Comparison of ENCODE assay signal across 32 cellular contexts in the genomic region with DNA sequence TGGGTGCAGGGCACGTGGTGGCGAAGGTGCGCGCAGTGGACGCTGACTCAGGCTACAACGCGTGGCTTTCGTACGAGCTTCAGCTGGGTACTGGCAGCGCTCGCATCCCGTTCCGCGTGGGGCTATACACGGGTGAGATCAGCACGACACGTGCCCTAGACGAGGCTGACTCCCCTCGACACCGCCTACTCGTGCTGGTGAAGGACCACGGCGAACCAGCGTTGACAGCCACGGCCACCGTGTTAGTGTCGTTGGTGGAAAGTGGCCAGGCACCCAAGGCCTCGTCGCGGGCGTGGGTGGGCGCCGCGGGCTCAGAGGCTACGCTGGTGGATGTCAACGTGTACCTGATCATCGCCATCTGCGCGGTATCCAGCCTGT. TPM values are rescaled to one million over a fixed set of nuclear protein-coding genes. Genes with fewer than 3 reads are reported as not detected.
"Had no signal": no experiment of that assay in that cellular context is flagged by ENCODE, and none has a peak within 500 bp of the region (broad histone marks: within the 10 kb centered on the region; RNA-seq: fewer than 3 reads in every experiment).

No MANE protein-coding gene starts in this region.

- H3K36me3 Mint-ChIP-seq: activated CD8-positive, alpha-beta memory T cell treated with anti-CD3 and anti-CD28 coated beads, Interleukin-2, amount 10 ng/mL, durations not matched to agents 7 days and 5 days had no signal

- H3K27ac ChIP-seq: adrenal gland, body of pancreas, colonic mucosa, WERI-Rb-1 had no signal

- H3K36me3 ChIP-seq: adrenal gland, colonic mucosa, WERI-Rb-1 had no signal

- DNase-seq: activated B cell treated with CpG ODN at 0.5 μM for 24 hours; activated CD4-positive, alpha-beta memory T cell treated with anti-CD3 and anti-CD28 coated beads for 36 hours; activated CD4-positive, alpha-beta T cell treated with anti-CD3 and anti-CD28 coated beads for 48 hours; activated CD4-positive, alpha-beta T cell treated with anti-CD3 and anti-CD28 coated beads, Interleukin-2, amount 50 U/mL, for 1 hour; activated CD8-positive, alpha-beta memory T cell treated with anti-CD3 and anti-CD28 coated beads, Interleukin-2, amount 10 ng/mL, durations not matched to agents 7 days and 5 days; activated CD8-positive, alpha-beta memory T cell treated with anti-CD3 and anti-CD28 coated beads, Interleukin-2, amount 50 U/mL, for 4 hours; activated CD8-positive, alpha-beta T cell treated with anti-CD3 and anti-CD28 coated beads, Interleukin-2, amount 10 ng/mL, durations not matched to agents 7 days and 5 days; activated naive CD4-positive, alpha-beta T cell treated with anti-CD3 and anti-CD28 coated beads for 36 hours; activated naive CD8-positive, alpha-beta T cell treated with anti-CD3 and anti-CD28 coated beads for 36 hours; activated naive CD8-positive, alpha-beta T cell treated with anti-CD3 and anti-CD28 coated beads, Interleukin-2, amount 50 U/mL, for 24 hours; activated T-cell treated with anti-CD3 and anti-CD28 coated beads, Interleukin-2, amount 50 U/mL, for 1 hour; activated T-cell treated with anti-CD3 and anti-CD28 coated beads, Interleukin-2, amount 50 U/mL, for 48 hours; adrenal gland; amygdala; body of pancreas; caudate nucleus; colonic mucosa; effector CD8-positive, alpha-beta T cell; foreskin fibroblast; T-helper 1 cell; T-helper 17 cell; T1000; WERI-Rb-1 had no signal

- H3K4me3 ChIP-seq: adrenal gland, body of pancreas, colonic mucosa had no signal

- H3K4me1 Mint-ChIP-seq: activated B cell treated with CpG ODN at 0.5 μM for 24 hours; activated CD8-positive, alpha-beta memory T cell treated with anti-CD3 and anti-CD28 coated beads, Interleukin-2, amount 10 ng/mL, durations not matched to agents 7 days and 5 days; activated naive CD4-positive, alpha-beta T cell treated with anti-CD3 and anti-CD28 coated beads, Interleukin-2, amount 50 U/mL, for 24 hours; activated naive CD8-positive, alpha-beta T cell treated with anti-CD3 and anti-CD28 coated beads for 36 hours; activated naive CD8-positive, alpha-beta T cell treated with anti-CD3 and anti-CD28 coated beads, Interleukin-2, amount 50 U/mL, for 24 hours; T-helper 17 cell had no signal

- H3K27me3 Mint-ChIP-seq: activated CD8-positive, alpha-beta memory T cell treated with anti-CD3 and anti-CD28 coated beads, Interleukin-2, amount 10 ng/mL, durations not matched to agents 7 days and 5 days had no signal

- H3K9me3 ChIP-seq: colonic mucosa had no signal

- H3K27ac Mint-ChIP-seq: activated B cell treated with CpG ODN at 0.5 μM for 24 hours; activated CD4-positive, alpha-beta memory T cell treated with anti-CD3 and anti-CD28 coated beads for 36 hours; activated CD8-positive, alpha-beta memory T cell treated with anti-CD3 and anti-CD28 coated beads, Interleukin-2, amount 10 ng/mL, durations not matched to agents 7 days and 5 days; activated CD8-positive, alpha-beta T cell treated with anti-CD3 and anti-CD28 coated beads, Interleukin-2, amount 10 ng/mL, durations not matched to agents 7 days and 5 days; activated naive CD4-positive, alpha-beta T cell treated with anti-CD3 and anti-CD28 coated beads for 36 hours; activated naive CD4-positive, alpha-beta T cell treated with anti-CD3 and anti-CD28 coated beads, Interleukin-2, amount 50 U/mL, for 24 hours; activated naive CD8-positive, alpha-beta T cell treated with anti-CD3 and anti-CD28 coated beads for 36 hours; activated naive CD8-positive, alpha-beta T cell treated with anti-CD3 and anti-CD28 coated beads, Interleukin-2, amount 50 U/mL, for 24 hours; activated T-helper 1 cell treated with anti-CD3 and anti-CD28 coated beads, Interleukin-12 subunit alpha, Interleukin-12 subunit beta, Interleukin-2, Interleukin-4 antibody, amounts not matched to agents 30 ng/mL and 10 ng/mL and 1 ng/mL, durations not matched to agents 14 hours and 24 hours and 36 hours; activated T-helper 2 cell treated with anti-CD3 and anti-CD28 coated beads, Interferon-gamma antibody, Interleukin-2, Interleukin-4, amounts not matched to agents 10 μg/mL and 5 μg/mL and 100 μg/mL, durations not matched to agents 14 hours and 24 hours and 36 hours; T-helper 2 cell treated with Interferon-gamma antibody and Interleukin-4, amounts not matched to agents 5 μg/mL and 100 μg/mL, for 36 hours had no signal

- H3K4me1 ChIP-seq: adrenal gland, body of pancreas, colonic mucosa had no signal

- H3K4me3 Mint-ChIP-seq: activated B cell treated with CpG ODN at 0.5 μM for 24 hours; activated CD4-positive, alpha-beta memory T cell treated with anti-CD3 and anti-CD28 coated beads for 36 hours; activated CD8-positive, alpha-beta memory T cell treated with anti-CD3 and anti-CD28 coated beads, Interleukin-2, amount 10 ng/mL, durations not matched to agents 7 days and 5 days; activated CD8-positive, alpha-beta T cell treated with anti-CD3 and anti-CD28 coated beads, Interleukin-2, amount 10 ng/mL, durations not matched to agents 7 days and 5 days; activated naive CD4-positive, alpha-beta T cell treated with anti-CD3 and anti-CD28 coated beads for 36 hours; activated naive CD4-positive, alpha-beta T cell treated with anti-CD3 and anti-CD28 coated beads, Interleukin-2, amount 50 U/mL, for 24 hours; activated naive CD8-positive, alpha-beta T cell treated with anti-CD3 and anti-CD28 coated beads for 36 hours; activated naive CD8-positive, alpha-beta T cell treated with anti-CD3 and anti-CD28 coated beads, Interleukin-2, amount 50 U/mL, for 24 hours; activated T-helper 1 cell treated with anti-CD3 and anti-CD28 coated beads, Interleukin-12 subunit alpha, Interleukin-12 subunit beta, Interleukin-2, Interleukin-4 antibody, amounts not matched to agents 30 ng/mL and 10 ng/mL and 1 ng/mL, durations not matched to agents 14 hours and 24 hours and 36 hours; T-helper 17 cell; T-helper 2 cell treated with Interferon-gamma antibody and Interleukin-4, amounts not matched to agents 5 μg/mL and 100 μg/mL, for 36 hours had no signal

- H3K27me3 ChIP-seq: adrenal gland, body of pancreas, colonic mucosa had no signal

RNA-seq across cellular contexts. Expression of gene PCDHA2, which starts 2.1 kb away (rescaled TPM):
- total RNA-seq: activated B cell treated with CpG ODN at 0.5 μM for 24 hours; activated CD4-positive, alpha-beta memory T cell treated with anti-CD3 and anti-CD28 coated beads for 36 hours; activated CD8-positive, alpha-beta memory T cell treated with anti-CD3 and anti-CD28 coated beads for 36 hours; activated CD8-positive, alpha-beta memory T cell treated with anti-CD3 and anti-CD28 coated beads, Interleukin-2, amount 10 ng/mL, durations not matched to agents 7 days and 5 days; activated CD8-positive, alpha-beta T cell treated with anti-CD3 and anti-CD28 coated beads, Interleukin-2, amount 10 ng/mL, durations not matched to agents 7 days and 5 days; activated naive CD4-positive, alpha-beta T cell treated with anti-CD3 and anti-CD28 coated beads for 36 hours; activated naive CD8-positive, alpha-beta T cell treated with anti-CD3 and anti-CD28 coated beads for 36 hours; activated T-helper 1 cell treated with anti-CD3 and anti-CD28 coated beads, Interleukin-12 subunit alpha, Interleukin-12 subunit beta, Interleukin-2, Interleukin-4 antibody, amounts not matched to agents 30 ng/mL and 10 ng/mL and 1 ng/mL, durations not matched to agents 14 hours and 24 hours and 36 hours; activated T-helper 2 cell treated with anti-CD3 and anti-CD28 coated beads, Interferon-gamma antibody, Interleukin-2, Interleukin-4, amounts not matched to agents 10 μg/mL and 5 μg/mL and 100 μg/mL, durations not matched to agents 14 hours and 24 hours and 36 hours; colonic mucosa; dermis microvascular lymphatic vessel endothelial cell; epithelial cell of proximal tubule; T-helper 17 cell had no signal
- polyA plus RNA-seq: aorta had no signal

RNA-seq across cellular contexts. Expression of gene PCDHA3, which starts 4.2 kb away (rescaled TPM):
- total RNA-seq: activated B cell treated with CpG ODN at 0.5 μM for 24 hours; activated CD4-positive, alpha-beta memory T cell treated with anti-CD3 and anti-CD28 coated beads for 36 hours; activated CD8-positive, alpha-beta memory T cell treated with anti-CD3 and anti-CD28 coated beads for 36 hours; activated CD8-positive, alpha-beta memory T cell treated with anti-CD3 and anti-CD28 coated beads, Interleukin-2, amount 10 ng/mL, durations not matched to agents 7 days and 5 days; activated CD8-positive, alpha-beta T cell treated with anti-CD3 and anti-CD28 coated beads, Interleukin-2, amount 10 ng/mL, durations not matched to agents 7 days and 5 days; activated naive CD4-positive, alpha-beta T cell treated with anti-CD3 and anti-CD28 coated beads for 36 hours; activated naive CD8-positive, alpha-beta T cell treated with anti-CD3 and anti-CD28 coated beads for 36 hours; activated T-helper 1 cell treated with anti-CD3 and anti-CD28 coated beads, Interleukin-12 subunit alpha, Interleukin-12 subunit beta, Interleukin-2, Interleukin-4 antibody, amounts not matched to agents 30 ng/mL and 10 ng/mL and 1 ng/mL, durations not matched to agents 14 hours and 24 hours and 36 hours; activated T-helper 2 cell treated with anti-CD3 and anti-CD28 coated beads, Interferon-gamma antibody, Interleukin-2, Interleukin-4, amounts not matched to agents 10 μg/mL and 5 μg/mL and 100 μg/mL, durations not matched to agents 14 hours and 24 hours and 36 hours; esophagus mucosa; T-helper 17 cell had no signal

RNA-seq across cellular contexts. Expression of gene PCDHA4, which starts 10.2 kb away (rescaled TPM):
- total RNA-seq: activated B cell treated with CpG ODN at 0.5 μM for 24 hours; activated CD4-positive, alpha-beta memory T cell treated with anti-CD3 and anti-CD28 coated beads for 36 hours; activated CD8-positive, alpha-beta memory T cell treated with anti-CD3 and anti-CD28 coated beads for 36 hours; activated CD8-positive, alpha-beta memory T cell treated with anti-CD3 and anti-CD28 coated beads, Interleukin-2, amount 10 ng/mL, durations not matched to agents 7 days and 5 days; activated CD8-positive, alpha-beta T cell treated with anti-CD3 and anti-CD28 coated beads, Interleukin-2, amount 10 ng/mL, durations not matched to agents 7 days and 5 days; activated naive CD4-positive, alpha-beta T cell treated with anti-CD3 and anti-CD28 coated beads for 36 hours; activated naive CD8-positive, alpha-beta T cell treated with anti-CD3 and anti-CD28 coated beads for 36 hours; activated T-helper 1 cell treated with anti-CD3 and anti-CD28 coated beads, Interleukin-12 subunit alpha, Interleukin-12 subunit beta, Interleukin-2, Interleukin-4 antibody, amounts not matched to agents 30 ng/mL and 10 ng/mL and 1 ng/mL, durations not matched to agents 14 hours and 24 hours and 36 hours; activated T-helper 2 cell treated with anti-CD3 and anti-CD28 coated beads, Interferon-gamma antibody, Interleukin-2, Interleukin-4, amounts not matched to agents 10 μg/mL and 5 μg/mL and 100 μg/mL, durations not matched to agents 14 hours and 24 hours and 36 hours; T-helper 17 cell had no signal

RNA-seq across cellular contexts. Expression of gene PCDHA1, which starts 10.8 kb away (rescaled TPM):
- total RNA-seq: activated B cell treated with CpG ODN at 0.5 μM for 24 hours; activated CD4-positive, alpha-beta memory T cell treated with anti-CD3 and anti-CD28 coated beads for 36 hours; activated CD8-positive, alpha-beta memory T cell treated with anti-CD3 and anti-CD28 coated beads for 36 hours; activated CD8-positive, alpha-beta memory T cell treated with anti-CD3 and anti-CD28 coated beads, Interleukin-2, amount 10 ng/mL, durations not matched to agents 7 days and 5 days; activated CD8-positive, alpha-beta T cell treated with anti-CD3 and anti-CD28 coated beads, Interleukin-2, amount 10 ng/mL, durations not matched to agents 7 days and 5 days; activated naive CD4-positive, alpha-beta T cell treated with anti-CD3 and anti-CD28 coated beads for 36 hours; activated naive CD8-positive, alpha-beta T cell treated with anti-CD3 and anti-CD28 coated beads for 36 hours; activated T-helper 1 cell treated with anti-CD3 and anti-CD28 coated beads, Interleukin-12 subunit alpha, Interleukin-12 subunit beta, Interleukin-2, Interleukin-4 antibody, amounts not matched to agents 30 ng/mL and 10 ng/mL and 1 ng/mL, durations not matched to agents 14 hours and 24 hours and 36 hours; activated T-helper 2 cell treated with anti-CD3 and anti-CD28 coated beads, Interferon-gamma antibody, Interleukin-2, Interleukin-4, amounts not matched to agents 10 μg/mL and 5 μg/mL and 100 μg/mL, durations not matched to agents 14 hours and 24 hours and 36 hours; aorta; body of pancreas; dermis microvascular lymphatic vessel endothelial cell; epithelial cell of proximal tubule; esophagus mucosa; T-helper 17 cell had no signal
- polyA plus RNA-seq: aorta had no signal

RNA-seq across cellular contexts. Expression of gene PCDHA5, which starts 24.7 kb away (rescaled TPM):
- total RNA-seq: activated B cell treated with CpG ODN at 0.5 μM for 24 hours; activated CD4-positive, alpha-beta memory T cell treated with anti-CD3 and anti-CD28 coated beads for 36 hours; activated CD8-positive, alpha-beta memory T cell treated with anti-CD3 and anti-CD28 coated beads for 36 hours; activated CD8-positive, alpha-beta memory T cell treated with anti-CD3 and anti-CD28 coated beads, Interleukin-2, amount 10 ng/mL, durations not matched to agents 7 days and 5 days; activated CD8-positive, alpha-beta T cell treated with anti-CD3 and anti-CD28 coated beads, Interleukin-2, amount 10 ng/mL, durations not matched to agents 7 days and 5 days; activated naive CD4-positive, alpha-beta T cell treated with anti-CD3 and anti-CD28 coated beads for 36 hours; activated naive CD8-positive, alpha-beta T cell treated with anti-CD3 and anti-CD28 coated beads for 36 hours; activated T-helper 1 cell treated with anti-CD3 and anti-CD28 coated beads, Interleukin-12 subunit alpha, Interleukin-12 subunit beta, Interleukin-2, Interleukin-4 antibody, amounts not matched to agents 30 ng/mL and 10 ng/mL and 1 ng/mL, durations not matched to agents 14 hours and 24 hours and 36 hours; activated T-helper 2 cell treated with anti-CD3 and anti-CD28 coated beads, Interferon-gamma antibody, Interleukin-2, Interleukin-4, amounts not matched to agents 10 μg/mL and 5 μg/mL and 100 μg/mL, durations not matched to agents 14 hours and 24 hours and 36 hours; epithelial cell of proximal tubule; T-helper 17 cell had no signal
